Comparison of ENCODE assay signal across 8 cellular contexts in genomic region chr3:188270423-188270972, GRCh38.
A peak's percentile ranks its signal among the peaks of the same experiment; 100 is the strongest.
DNase-seq lines count a peak whose midpoint lies in the region; ATAC-seq and TF ChIP-seq lines count a peak whose summit lies in the region.
"Had no signal": no experiment of that assay in that cellular context is flagged by ENCODE, and none has a peak within 500 bp of the region (broad histone marks: within the 10 kb centered on the region; RNA-seq: fewer than 3 reads in every experiment).

No MANE protein-coding gene starts in this region.

- DNase-seq in Kasumi-1 (lab: John Stamatoyannopoulos, UW) (peak; percentile 58 to 68), cerebellar cortex (ENCODE audit: low spot score) (peak; percentile 72), lower lobe of right lung (no peak), upper lobe of left lung (no peak), DMS79 treated with DMSO at 0.1 percent for 48 hours (lab: John Stamatoyannopoulos, UW) (no peak)
- DNase-seq in stimulated activated naive CD4-positive, alpha-beta T cell (lab: John Stamatoyannopoulos, UW): no peak
- no peak for DNase-seq in CD8-positive, alpha-beta T cell
- DNase-seq: KG1 had no signal

- no peaks in the 10 kb centered on the region for H3K36me3 ChIP-seq in lower lobe of right lung
- H3K36me3 ChIP-seq in upper lobe of left lung: no peaks in the 10 kb centered on the region
- H3K36me3 ChIP-seq in CD8-positive, alpha-beta T cell (ENCODE audit: insufficient read depth, low read length): no peaks in the 10 kb centered on the region

- H3K4me1 Mint-ChIP-seq in CD8-positive, alpha-beta T cell (ENCODE audit: low read depth): peaks cover 19% of the 10 kb centered on the region

- 54 to 58% methylated on average over 3 of the region's 3 CpGs for WGBS in upper lobe of left lung, 2 donors

- H3K4me1 ChIP-seq in lower lobe of right lung: peaks cover 64% of the 10 kb centered on the region
- H3K4me1 ChIP-seq in upper lobe of left lung: peaks cover 45 to 72% (median 59%) of the 10 kb centered on the region in 4 donors
- no peaks in the 10 kb centered on the region for H3K4me1 ChIP-seq in CD8-positive, alpha-beta T cell (ENCODE audit: insufficient read depth, low read length)

- intact Hi-C loops in lower lobe of right lung (cut with DNase I): no loop called here
- intact Hi-C loops in CD8-positive, alpha-beta T cell (cut with DNase I, micrococcal nuclease): no loop called here

- TF ChIP-seq EP300 in upper lobe of left lung (IDR thresholded peaks at IDR 0.05): no peak

- H3K4me3 ChIP-seq in lower lobe of right lung: no peak overlapping the region
- H3K4me3 ChIP-seq in upper lobe of left lung: no peak overlapping the region
- no peak overlapping the region for H3K4me3 ChIP-seq in CD8-positive, alpha-beta T cell (ENCODE audit: low read depth, low read length)

- H3K36me3 Mint-ChIP-seq in CD8-positive, alpha-beta T cell: peaks cover 8% of the 10 kb centered on the region

- H3K27me3 Mint-ChIP-seq in CD8-positive, alpha-beta T cell (ENCODE audit: low read depth): no peaks in the 10 kb centered on the region

- no peak for TF ChIP-seq POLR2A in upper lobe of left lung (IDR thresholded peaks at IDR 0.05)

- peak; percentile 29 to 53 for ATAC-seq in lower lobe of right lung
- peak in 1 of 2 donors; percentile 54 for ATAC-seq in upper lobe of left lung (ENCODE audit: low FRiP score in 2 of 2)
- no peak for ATAC-seq in CD8-positive, alpha-beta T cell

- H3K27me3 ChIP-seq in lower lobe of right lung (ENCODE audit: low read depth) (no peaks in the 10 kb centered on the region), upper lobe of left lung (no peaks in the 10 kb centered on the region)
- H3K27me3 ChIP-seq in CD8-positive, alpha-beta T cell (ENCODE audit: insufficient read depth, low read length): no peaks in the 10 kb centered on the region

- H3K27ac ChIP-seq in lower lobe of right lung (peak overlapping the region; percentile 39), upper lobe of left lung (peak overlapping the region in 3 of 4 donors; percentile 23 to 71 (median 64))
- H3K27ac ChIP-seq in CD8-positive, alpha-beta T cell (ENCODE audit: low read depth, low read length): no peak overlapping the region

- H3K9me3 ChIP-seq in lower lobe of right lung: no peaks in the 10 kb centered on the region
- no peaks in the 10 kb centered on the region for H3K9me3 ChIP-seq in upper lobe of left lung
- no peaks in the 10 kb centered on the region for H3K9me3 ChIP-seq in CD8-positive, alpha-beta T cell (ENCODE audit: low read length)

- POLR2A ChIA-PET in CD8-positive, alpha-beta T cell (lab: Charles Lee): no interaction called here

- no peak overlapping the region for H3K4me3 Mint-ChIP-seq in CD8-positive, alpha-beta T cell

- TF ChIP-seq CTCF in lower lobe of right lung (IDR thresholded peaks at IDR 0.05): no peak
- TF ChIP-seq CTCF in upper lobe of left lung (IDR thresholded peaks at IDR 0.05): no peak
- no peak for TF ChIP-seq CTCF in CD8-positive, alpha-beta T cell (IDR thresholded peaks at IDR 0.05)

- H3K27ac Mint-ChIP-seq in CD8-positive, alpha-beta T cell: no peak overlapping the region

- CTCF ChIA-PET in CD8-positive, alpha-beta T cell (lab: Charles Lee): interaction anchor here (1.0 to 1.2 kb wide), 2 partner anchors 478 to 530 kb away, joined by 3 read pairs; no protein-coding TSS in a partner anchor

- H3K9me3 Mint-ChIP-seq in CD8-positive, alpha-beta T cell: no peaks in the 10 kb centered on the region

Comparison
In these comparisons a context has a peak if more than half of its experiments do, and no peak if none do; other contexts are left out.
1. DNase-seq: peak in Kasumi-1 (2 of 2) and cerebellar cortex (single experiment); none in lower lobe of right lung (single experiment), upper lobe of left lung (0 of 2), stimulated activated naive CD4-positive, alpha-beta T cell (0 of 6), DMS79 treated with DMSO at 0.1 percent for 48 hours (single experiment) and CD8-positive, alpha-beta T cell (0 of 7).